12 cellular contexts compared by ENCODE assay signal in the genomic region with DNA sequence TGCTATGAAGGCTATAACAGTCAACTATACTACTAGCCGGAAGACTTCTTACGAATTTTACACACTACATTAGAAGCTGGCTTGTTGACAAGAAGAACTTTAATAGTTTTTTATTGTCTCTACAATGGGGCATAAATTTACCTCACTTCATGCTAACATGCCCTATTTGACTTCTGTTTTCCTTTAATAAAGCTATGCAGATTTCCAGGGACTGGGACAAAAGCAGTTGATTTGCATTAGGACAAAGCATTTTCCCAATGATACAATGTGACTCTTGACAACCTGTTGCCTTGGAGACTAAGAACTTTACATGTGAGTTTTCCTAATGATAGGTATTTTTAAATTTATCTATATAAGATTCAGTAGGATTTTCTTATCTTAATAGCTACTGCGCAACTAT.
"Had no signal": no experiment of that assay in that cellular context is flagged by ENCODE, and none has a peak within 500 bp of the region (broad histone marks: within the 10 kb centered on the region; RNA-seq: fewer than 3 reads in every experiment).

No MANE protein-coding gene starts in this region.

- H3K27me3 ChIP-seq: upper lobe of right lung had no signal

- H3K79me2 ChIP-seq: parathyroid adenoma had no signal

- DNase-seq: activated CD4-positive, alpha-beta T cell treated with anti-CD3 and anti-CD28 coated beads, Interleukin-2, amount 10 ng/mL, durations not matched to agents 7 days and 5 days; activated CD4-positive, CD25-positive, alpha-beta regulatory T cell; activated T-cell treated with anti-CD3 and anti-CD28 coated beads, Interleukin-2, amount 50 U/mL, for 1 hour; amniotic stem cell; hippocampal formation; kidney; stimulated activated CD4-positive, alpha-beta T cell treated with anti-CD3 and anti-CD28 coated beads, Interleukin-4, amount 100 ng/mL, for 1 hour; stimulated activated CD8-positive, alpha-beta memory T cell treated with anti-CD3 and anti-CD28 coated beads, Interleukin-4, amount 100 ng/mL, for 48 hours; upper lobe of right lung had no signal

- H2AFZ ChIP-seq: parathyroid adenoma had no signal

- H3K4me1 ChIP-seq: parathyroid adenoma, upper lobe of right lung had no signal

- H3K4me3 ChIP-seq: upper lobe of right lung had no signal

- ATAC-seq: activated naive CD4-positive, alpha-beta T cell treated with anti-CD3 and anti-CD28 coated beads, Interleukin-2, amount 50 U/mL, for 72 hours; esophagus mucosa; upper lobe of right lung had no signal

- H3K9ac ChIP-seq: parathyroid adenoma had no signal

- H3K9me3 ChIP-seq: upper lobe of right lung had no signal

- H3K36me3 ChIP-seq: upper lobe of right lung had no signal

- H3K27ac ChIP-seq: parathyroid adenoma, upper lobe of right lung had no signal
